ENCODE assay signal across 16 cellular contexts in genomic region chr1:182589931-182590330, GRCh38. TPM values are rescaled to one million over a fixed set of nuclear protein-coding genes. Genes with fewer than 3 reads are reported as not detected.
DNase-seq lines count a peak whose midpoint lies in the region; ATAC-seq, FAIRE-seq and TF ChIP-seq lines count a peak whose summit lies in the region.
"Had no signal": no experiment of that assay in that cellular context is flagged by ENCODE, and none has a peak within 500 bp of the region (broad histone marks: within the 10 kb centered on the region; RNA-seq: fewer than 3 reads in every experiment).

No MANE protein-coding gene starts in this region.

- TF ChIP-seq POLR2A in HepG2 (IDR thresholded peaks at IDR 0.05; ENCODE audit: insufficient read depth in 1 of 2, low read depth in 2 of 2, low read length in 2 of 2), result no peak

- no peak overlapping the region for H3K4me2 ChIP-seq in PC-3 (ENCODE audit: low read length)
- H3K4me2 ChIP-seq in HepG2 (ENCODE audit: low read depth, low read length), result no peak overlapping the region
- H3K4me2 ChIP-seq: SK-N-SH had no signal

- H3K36me3 ChIP-seq in PC-3 (ENCODE audit: low read depth, low read length) (no peaks in the 10 kb centered on the region), HepG2 (replicated peaks in 1 of 2; ENCODE audit: control insufficient read depth in 1 of 2, insufficient read depth in 2 of 2, low read length in 2 of 2) (no peaks in the 10 kb centered on the region), aorta (ENCODE audit: control insufficient read depth in 1 of 2, insufficient read depth in 2 of 2, low read length in 1 of 2) (no peaks in the 10 kb centered on the region)
- H3K36me3 ChIP-seq: heart left ventricle had no signal

- no peak overlapping the region for H3K9ac ChIP-seq in PC-3 (ENCODE audit: low read length)
- no peak overlapping the region for H3K9ac ChIP-seq in HepG2 (ENCODE audit: insufficient read depth, low read depth, low read length)
- H3K9ac ChIP-seq: SK-N-SH had no signal

- CTCF ChIA-PET in PC-3 (lab: Charles Lee), result no interaction called here
- CTCF ChIA-PET in HepG2 (lab: Yijun Ruan, JAX; ENCODE audit: low intra/inter-chr PET ratio, low total read pairs), result no interaction called here

- H3K9me3 Mint-ChIP-seq in T-helper 2 cell treated with Interferon-gamma antibody and Interleukin-4, amounts not matched to agents 5 μg/mL and 100 μg/mL, for 36 hours, result no peaks in the 10 kb centered on the region
- no peaks in the 10 kb centered on the region for H3K9me3 Mint-ChIP-seq in effector memory CD8-positive, alpha-beta T cell

- peaks cover 23% of the 10 kb centered on the region for H3K4me1 Mint-ChIP-seq in T-helper 2 cell treated with Interferon-gamma antibody and Interleukin-4, amounts not matched to agents 5 μg/mL and 100 μg/mL, for 36 hours (ENCODE audit: low read depth)
- H3K4me1 Mint-ChIP-seq in T-helper 17 cell, result peaks cover 30% of the 10 kb centered on the region
- peaks cover 33 to 35% of the 10 kb centered on the region in 2 donors for H3K4me1 Mint-ChIP-seq in effector memory CD8-positive, alpha-beta T cell (ENCODE audit: low read depth in 2 of 2)

- no peaks in the 10 kb centered on the region for H3K27me3 ChIP-seq in PC-3 (ENCODE audit: low read length)
- H3K27me3 ChIP-seq in HepG2 (ENCODE audit: control insufficient read depth in 1 of 2, insufficient read depth in 2 of 2, low read length in 2 of 2), result no peaks in the 10 kb centered on the region
- no peaks in the 10 kb centered on the region for H3K27me3 ChIP-seq in aorta (ENCODE audit: control insufficient read depth in 1 of 2, insufficient read depth in 2 of 2, low read length in 1 of 2)
- H3K27me3 ChIP-seq: heart left ventricle had no signal

- TF ChIP-seq CTCF in PC-3 (conservative IDR thresholded peaks at IDR 0.05; ENCODE audit: low read depth, low read length) (no peak), HepG2 (CRISPR knock-in tag; IDR thresholded peaks at IDR 0.05) (no peak)

- H3K9me3 ChIP-seq in T-helper 17 cell (ENCODE audit: control insufficient read depth, low read length, poor library complexity, severe bottlenecking), result no peaks in the 10 kb centered on the region
- no peaks in the 10 kb centered on the region for H3K9me3 ChIP-seq in PC-3 (ENCODE audit: low read length)
- no peaks in the 10 kb centered on the region for H3K9me3 ChIP-seq in HepG2 (ENCODE audit: low read length)
- H3K9me3 ChIP-seq in aorta (ENCODE audit: control insufficient read depth, low read length), result no peaks in the 10 kb centered on the region
- H3K9me3 ChIP-seq: heart left ventricle, SK-N-SH had no signal

- POLR2A ChIA-PET in PC-3 (lab: Charles Lee; ENCODE audit: unreplicated experiment), result no interaction called here
- POLR2A ChIA-PET in HepG2 (lab: Yijun Ruan, JAX), result no interaction called here

- H4K20me1 ChIP-seq in PC-3 (ENCODE audit: low read length) (no peaks in the 10 kb centered on the region), HepG2 (ENCODE audit: insufficient read depth, low read length) (no peaks in the 10 kb centered on the region)

- H3K36me3 Mint-ChIP-seq in T-helper 2 cell treated with Interferon-gamma antibody and Interleukin-4, amounts not matched to agents 5 μg/mL and 100 μg/mL, for 36 hours (ENCODE audit: low read depth), result peaks cover 9% of the 10 kb centered on the region
- H3K36me3 Mint-ChIP-seq in T-helper 17 cell (ENCODE audit: low read depth), result peaks cover 9% of the 10 kb centered on the region
- peaks cover 21% of the 10 kb centered on the region for H3K36me3 Mint-ChIP-seq in effector memory CD8-positive, alpha-beta T cell (ENCODE audit: insufficient read depth)

- H2AFZ ChIP-seq in PC-3 (ENCODE audit: low read length) (no peak overlapping the region), HepG2 (ENCODE audit: low read length) (no peak overlapping the region)

- H3K4me1 ChIP-seq in PC-3 (ENCODE audit: insufficient read depth, low read length) (0 out of 2 replicates have a peak, but pooled peaks cover 5% of the 10 kb centered on the region), HepG2 (ENCODE audit: insufficient read depth, low read length) (peaks cover 9% of the 10 kb centered on the region), aorta (ENCODE audit: control insufficient read depth in 1 of 2, insufficient read depth in 2 of 2, low read length in 2 of 2) (no peaks in the 10 kb centered on the region)

- no peak for DNase-seq in T-helper 2 cell treated with Interferon-gamma antibody and Interleukin-4, amounts not matched to agents 5 μg/mL and 100 μg/mL, for 36 hours (ENCODE audit: low spot score)
- no peak for DNase-seq in T-helper 2 cell
- DNase-seq in T-helper 17 cell, result no peak
- DNase-seq in effector memory CD8-positive, alpha-beta T cell, result no peak
- peak; percentile 61 for DNase-seq in posterior vena cava (ENCODE audit: low spot score)
- no peak for DNase-seq in PC-3
- no peak for DNase-seq in HepG2 (ENCODE audit: low spot score)
- DNase-seq in aorta, result no peak
- DNase-seq: 8988T, COR-L47, heart left ventricle, KBM-7, NCI-H146, occipital lobe, OCI-M1, SK-N-SH had no signal

- H3K4me3 Mint-ChIP-seq in T-helper 2 cell treated with Interferon-gamma antibody and Interleukin-4, amounts not matched to agents 5 μg/mL and 100 μg/mL, for 36 hours, result peak overlapping the region; percentile 94
- peak overlapping the region; percentile 99 for H3K4me3 Mint-ChIP-seq in T-helper 17 cell
- peak overlapping the region; percentile 98 to 100 for H3K4me3 Mint-ChIP-seq in effector memory CD8-positive, alpha-beta T cell

- ATAC-seq in T-helper 17 cell (no peak), PC-3 (no peak), HepG2 (no peak), aorta (ENCODE audit: low FRiP score) (no peak)
- no peak for ATAC-seq in effector memory CD8-positive, alpha-beta T cell (replicated peaks)

- peaks cover 16% of the 10 kb centered on the region for H3K27me3 Mint-ChIP-seq in T-helper 2 cell treated with Interferon-gamma antibody and Interleukin-4, amounts not matched to agents 5 μg/mL and 100 μg/mL, for 36 hours (ENCODE audit: low read depth)
- H3K27me3 Mint-ChIP-seq in T-helper 17 cell, result no peaks in the 10 kb centered on the region
- H3K27me3 Mint-ChIP-seq in effector memory CD8-positive, alpha-beta T cell, result peaks cover 0 to 9% of the 10 kb centered on the region in 2 donors

- no peak for TF ChIP-seq EP300 in HepG2 (IDR thresholded peaks at IDR 0.05; ENCODE audit: low read depth in 2 of 2, low read length in 2 of 2)
- no peak for TF ChIP-seq EP300 in HepG2 (CRISPR knock-in tag; IDR thresholded peaks at IDR 0.05; ENCODE audit: borderline replicate concordance)

- no peak for TF ChIP-seq RAD21 in HepG2 (CRISPR knock-in tag; IDR thresholded peaks at IDR 0.05)

- no peaks in the 10 kb centered on the region for H3K79me2 ChIP-seq in PC-3 (ENCODE audit: low read length)
- H3K79me2 ChIP-seq in HepG2 (ENCODE audit: insufficient read depth, low read length), result no peaks in the 10 kb centered on the region

- H3K4me3 ChIP-seq in PC-3 (ENCODE audit: low read length) (no peak overlapping the region), HepG2 (replicated peaks in 1 of 3; ENCODE audit: insufficient read depth in 1 of 3, low read depth in 2 of 3, low read length in 3 of 3) (no peak overlapping the region), aorta (ENCODE audit: low read length in 2 of 2) (no peak overlapping the region)

- in situ Hi-C loops in HepG2 (cut with HindIII; ENCODE audit: extremely low pct_ligation_motif_present, low pct_unique_long_range_greater_than_20kb), result loop anchor here (10.0 kb wide), 1 partner anchor 145 kb away; no protein-coding TSS in a partner anchor

- H3K9me2 ChIP-seq in PC-3 (replicated peaks; ENCODE audit: low read length), result no peaks in the 10 kb centered on the region
- H3K9me2 ChIP-seq: SK-N-SH had no signal

- FAIRE-seq in HepG2 (lab: Jason Lieb, UNC), result no peak

- 15% methylated on average over 4 of the region's 5 CpGs for WGBS in HepG2 (ENCODE audit: low lambda C conversion rate)
- 95 to 96% methylated on average over 5 of the region's 5 CpGs for WGBS in aorta, 2 donors

- no TSS peak for BruUV-seq in PC-3 (replicated peaks; lab: Mats Ljungman, UMichigan)
- no TSS peak for BruUV-seq in HepG2 (replicated peaks; lab: Mats Ljungman, UMichigan)

- H3K27ac ChIP-seq in PC-3 (ENCODE audit: low read length) (no peak overlapping the region), HepG2 (ENCODE audit: extremely low read length, insufficient read depth, low read length) (no peak overlapping the region), aorta (ENCODE audit: low read depth in 1 of 2, low read length in 2 of 2) (no peak overlapping the region)

- H3F3A ChIP-seq in PC-3 (ENCODE audit: low read length, unreplicated experiment), result no peaks in the 10 kb centered on the region

- H3K27ac Mint-ChIP-seq in T-helper 2 cell treated with Interferon-gamma antibody and Interleukin-4, amounts not matched to agents 5 μg/mL and 100 μg/mL, for 36 hours, result peak overlapping the region; percentile 81
- H3K27ac Mint-ChIP-seq in T-helper 17 cell, result peak overlapping the region; percentile 99
- peak overlapping the region; percentile 99 to 100 for H3K27ac Mint-ChIP-seq in effector memory CD8-positive, alpha-beta T cell

- intact Hi-C loops in posterior vena cava (cut with DNase I) (no loop called here), PC-3 (cut with micrococcal nuclease) (loop anchor here (10.0 kb wide), 1 partner anchor 505 kb away; no protein-coding TSS in a partner anchor), HepG2 (cut with micrococcal nuclease; ENCODE audit: unreplicated experiment) (no loop called here), aorta (cut with DNase I) (loop anchor here (5.0 to 10.0 kb wide), 2 partner anchors 143 to 505 kb away; no protein-coding TSS in a partner anchor)

RNA-seq across cellular contexts. Expression of gene RNASEL, which starts 0.9 kb away (rescaled TPM):
- total RNA-seq in T-helper 17 cell (1 to 10 TPM; 4.3 to 7.4 TPM), posterior vena cava (1 to 10 TPM; 5.1 to 9.2 TPM), PC-3 (2014; rRNA removed) (1.3 and 2.1 TPM in 2 replicates), HepG2 (2016; rRNA removed; fragmentation: Illumina TruSeq; extraction: Trizol) (0.13 and 0.20 TPM in 2 replicates), aorta (10 to 100 TPM in 1 of 2 donors, 1 to 10 TPM in 1; 6.8 to 13.9 TPM)
- not detected in 2 replicates for total RNA-seq in HepG2 (2016; cell fraction: cytosol; rRNA removed; fragmentation: Illumina TruSeq; extraction: Trizol; ENCODE audit: low read depth)
- total RNA-seq in HepG2 (2016; cell fraction: insoluble cytoplasmic fraction; rRNA removed; fragmentation: Illumina TruSeq; extraction: Trizol), result 0.09 and 0.12 TPM in 2 replicates
- total RNA-seq in HepG2 (2016; cell fraction: membrane; rRNA removed; fragmentation: Illumina TruSeq; extraction: Trizol), result 0.07 TPM in 1 of 2 replicates, not detected in the other
- 0.09 TPM in 2 replicates for total RNA-seq in HepG2 (2016; cell fraction: nucleus; rRNA removed; fragmentation: Illumina TruSeq; extraction: Trizol)
- polyA plus RNA-seq in HepG2 (2011; rRNA removed) (0.05 and 0.16 TPM in 2 replicates), aorta (1 to 10 TPM; 3.9 to 6.9 TPM)
- 0.01 and 0.09 TPM in 2 replicates for polyA plus RNA-seq in HepG2 (2011; cell fraction: cytosol; rRNA removed)
- 0.06 and 0.29 TPM in 2 replicates for polyA plus RNA-seq in HepG2 (2011; cell fraction: nucleus; rRNA removed)
- 0.04 and 0.08 TPM in 2 replicates for polyA plus RNA-seq in HepG2 (2012)
- polyA plus RNA-seq in HepG2 (2016; cell fraction: cytosol; fragmentation: Illumina TruSeq; extraction: Trizol; ENCODE audit: low read depth), result not detected in 2 replicates
- 0.15 TPM in 1 of 2 replicates, not detected in the other for polyA plus RNA-seq in HepG2 (2016; cell fraction: insoluble cytoplasmic fraction; fragmentation: Illumina TruSeq; extraction: Trizol; ENCODE audit: low read depth)
- not detected in 2 replicates for polyA plus RNA-seq in HepG2 (2016; cell fraction: membrane; fragmentation: Illumina TruSeq; extraction: Trizol; ENCODE audit: low read depth)
- polyA plus RNA-seq in HepG2 (2016; cell fraction: nucleus; fragmentation: Illumina TruSeq; extraction: Trizol; ENCODE audit: insufficient read depth, low read depth), result 0.15 and 0.18 TPM in 2 replicates
- 0.04 and 1.8 TPM in 2 replicates for polyA minus RNA-seq in HepG2 (2011; rRNA and poly(A)+ RNA removed; ENCODE audit: low replicate concordance)
- not detected in 2 replicates for polyA minus RNA-seq in HepG2 (2011; cell fraction: cytosol; rRNA and poly(A)+ RNA removed)
- polyA minus RNA-seq in HepG2 (2011; cell fraction: nucleus; rRNA and poly(A)+ RNA removed), result 0.13 and 0.37 TPM in 2 replicates
- polyA plus RNA-seq: SK-N-SH had no signal

RNA-seq across cellular contexts. Expression of gene RGS16, which starts 14.3 kb away (rescaled TPM):
- total RNA-seq in T-helper 17 cell, result 10 to 100 TPM; 23.4 to 23.5 TPM
- total RNA-seq in posterior vena cava, result 1 to 10 TPM; 3.1 to 6.9 TPM
- 0.40 and 1.5 TPM in 2 replicates for total RNA-seq in PC-3 (2014; rRNA removed)
- not detected in 2 replicates for total RNA-seq in HepG2 (2016; rRNA removed; fragmentation: Illumina TruSeq; extraction: Trizol)
- not detected in 2 replicates for total RNA-seq in HepG2 (2016; cell fraction: cytosol; rRNA removed; fragmentation: Illumina TruSeq; extraction: Trizol; ENCODE audit: low read depth)
- not detected in 2 replicates for total RNA-seq in HepG2 (2016; cell fraction: insoluble cytoplasmic fraction; rRNA removed; fragmentation: Illumina TruSeq; extraction: Trizol)
- total RNA-seq in HepG2 (2016; cell fraction: membrane; rRNA removed; fragmentation: Illumina TruSeq; extraction: Trizol), result not detected in 2 replicates
- not detected in 2 replicates for total RNA-seq in HepG2 (2016; cell fraction: nucleus; rRNA removed; fragmentation: Illumina TruSeq; extraction: Trizol)
- not detected in 2 replicates for polyA plus RNA-seq in HepG2 (2011; rRNA removed)
- not detected in 2 replicates for polyA plus RNA-seq in HepG2 (2011; cell fraction: cytosol; rRNA removed)
- not detected in 2 replicates for polyA plus RNA-seq in HepG2 (2011; cell fraction: nucleus; rRNA removed)
- not detected in 2 replicates for polyA plus RNA-seq in HepG2 (2012)
- polyA plus RNA-seq in HepG2 (2016; cell fraction: cytosol; fragmentation: Illumina TruSeq; extraction: Trizol; ENCODE audit: low read depth), result not detected in 2 replicates
- polyA plus RNA-seq in HepG2 (2016; cell fraction: insoluble cytoplasmic fraction; fragmentation: Illumina TruSeq; extraction: Trizol; ENCODE audit: low read depth), result not detected in 2 replicates
- not detected in 2 replicates for polyA plus RNA-seq in HepG2 (2016; cell fraction: membrane; fragmentation: Illumina TruSeq; extraction: Trizol; ENCODE audit: low read depth)
- polyA plus RNA-seq in HepG2 (2016; cell fraction: nucleus; fragmentation: Illumina TruSeq; extraction: Trizol; ENCODE audit: insufficient read depth, low read depth), result not detected in 2 replicates
- 3.1 TPM in 1 of 2 replicates, not detected in the other for polyA minus RNA-seq in HepG2 (2011; rRNA and poly(A)+ RNA removed; ENCODE audit: low replicate concordance)
- polyA minus RNA-seq in HepG2 (2011; cell fraction: cytosol; rRNA and poly(A)+ RNA removed), result not detected in 2 replicates
- not detected in 2 replicates for polyA minus RNA-seq in HepG2 (2011; cell fraction: nucleus; rRNA and poly(A)+ RNA removed)
- total RNA-seq in aorta, result 10 to 100 TPM in 1 of 2 donors, 1 to 10 TPM in 1; 9.2 to 20.9 TPM
- polyA plus RNA-seq in aorta, result 1 to 10 TPM in 1 of 2 donors, under 1 TPM in 1; 0.50 to 7.0 TPM

Comparison
In these comparisons a context has a peak if more than half of its experiments do, and no peak if none do; other contexts are left out.
1. intact Hi-C loops: an anchor here in PC-3 (10.0 kb wide) and aorta (5.0 to 10.0 kb wide); none called in posterior vena cava and HepG2.